ENCODE assay signal across 9 cellular contexts in genomic region chr14:77120771-77121743, GRCh38. TPM values are rescaled to one million over a fixed set of nuclear protein-coding genes. Genes with fewer than 3 reads are reported as not detected.
DNase-seq lines count a peak whose midpoint lies in the region; ATAC-seq, FAIRE-seq and TF ChIP-seq lines count a peak whose summit lies in the region.
"Had no signal": no experiment of that assay in that cellular context is flagged by ENCODE, and none has a peak within 500 bp of the region (broad histone marks: within the 10 kb centered on the region; RNA-seq: fewer than 3 reads in every experiment).

No MANE protein-coding gene starts in this region.

- no peak overlapping the region for H3K4me3 ChIP-seq in HepG2 (replicated peaks in 1 of 3; ENCODE audit: insufficient read depth in 1 of 3, low read depth in 2 of 3, low read length in 3 of 3)

- ATAC-seq in GM18861 (IDR thresholded peaks at IDR 0.05; ENCODE audit: unreplicated experiment) (peak; percentile 69), HG02623 (IDR thresholded peaks at IDR 0.05; ENCODE audit: unreplicated experiment) (peak; percentile 83), HepG2 (no peak)
- ATAC-seq: Panc1 had no signal

- POLR2A ChIA-PET in HepG2 (lab: Yijun Ruan, JAX), result no interaction called here

- no peak for TF ChIP-seq RAD21 in HepG2 (CRISPR knock-in tag; IDR thresholded peaks at IDR 0.05)

- FAIRE-seq in HepG2 (lab: Jason Lieb, UNC), result peak; percentile 15

- no peaks in the 10 kb centered on the region for H4K20me1 ChIP-seq in HepG2 (ENCODE audit: insufficient read depth, low read length)

- TF ChIP-seq POLR2A in HepG2 (IDR thresholded peaks at IDR 0.05; ENCODE audit: insufficient read depth in 1 of 2, low read depth in 2 of 2, low read length in 2 of 2), result no peak

- H2AFZ ChIP-seq in HepG2 (ENCODE audit: low read length), result no peak overlapping the region

- no peak for TF ChIP-seq CTCF in HepG2 (CRISPR knock-in tag; IDR thresholded peaks at IDR 0.05)

- no peaks in the 10 kb centered on the region for H3K36me3 ChIP-seq in HepG2 (replicated peaks in 1 of 2; ENCODE audit: control insufficient read depth in 1 of 2, insufficient read depth in 2 of 2, low read length in 2 of 2)

- BruUV-seq in HepG2 (replicated peaks; lab: Mats Ljungman, UMichigan), result no TSS peak

- H3K27me3 ChIP-seq in HepG2 (ENCODE audit: control insufficient read depth in 1 of 2, insufficient read depth in 2 of 2, low read length in 2 of 2), result peaks cover 1 to 6% of the 10 kb centered on the region in 2 experiments; a peak in 2 of 5 replicates

- H3K9me3 ChIP-seq in HepG2 (ENCODE audit: low read length), result no peaks in the 10 kb centered on the region

- no peak for TF ChIP-seq EP300 in HepG2 (IDR thresholded peaks at IDR 0.05; ENCODE audit: low read depth in 2 of 2, low read length in 2 of 2)
- TF ChIP-seq EP300 in HepG2 (CRISPR knock-in tag; IDR thresholded peaks at IDR 0.05; ENCODE audit: borderline replicate concordance), result no peak

- H3K4me1 ChIP-seq in HepG2 (ENCODE audit: insufficient read depth, low read length), result peaks cover 32% of the 10 kb centered on the region

- DNase-seq in NCI-H1694 treated with DMSO at 0.1 percent for 48 hours (lab: John Stamatoyannopoulos, UW), result peak; percentile 99
- peak; percentile 39 for DNase-seq in activated T-helper 1 cell treated with Interleukin-2 at 50 U/mL for 16 hours (ENCODE audit: low read depth)
- no peak for DNase-seq in HepG2 (ENCODE audit: low spot score)
- DNase-seq in SK-N-DZ (ENCODE audit: low spot score), result no peak
- no peak for DNase-seq in posterior vena cava (ENCODE audit: low spot score)
- no peak for DNase-seq in KG1 (lab: John Stamatoyannopoulos, UW)

- H3K79me2 ChIP-seq in HepG2 (ENCODE audit: insufficient read depth, low read length), result no peaks in the 10 kb centered on the region

- no peak overlapping the region; the same call in 1 of the 2 replicates for H3K4me2 ChIP-seq in HepG2 (ENCODE audit: low read depth, low read length)

- in situ Hi-C loops in HepG2 (cut with HindIII; ENCODE audit: extremely low pct_ligation_motif_present, low pct_unique_long_range_greater_than_20kb), result no loop called here

- H3K27ac ChIP-seq in HepG2 (ENCODE audit: extremely low read length, insufficient read depth, low read length), result no peak overlapping the region

- intact Hi-C loops in HepG2 (cut with micrococcal nuclease; ENCODE audit: unreplicated experiment) (no loop called here), posterior vena cava (cut with DNase I) (no loop called here)

- no peak overlapping the region for H3K9ac ChIP-seq in HepG2 (ENCODE audit: insufficient read depth, low read depth, low read length)

- WGBS in HepG2 (ENCODE audit: low lambda C conversion rate), result 82% methylated on average over 9 of the region's 9 CpGs

- CTCF ChIA-PET in HepG2 (lab: Yijun Ruan, JAX; ENCODE audit: low intra/inter-chr PET ratio, low total read pairs), result no interaction called here

TF ChIP-seq in HepG2, 621 proteins besides CTCF, POLR2A, EP300 and RAD21 (continues in another document):
- TF ChIP-seq PAXIP1 (CRISPR knock-in tag; conservative IDR thresholded peaks at IDR 0.05), result no peak
- no peak for TF ChIP-seq ZNF234 (CRISPR knock-in tag; conservative IDR thresholded peaks at IDR 0.05)
- TF ChIP-seq ZNF260 (CRISPR knock-in tag; IDR thresholded peaks at IDR 0.05; ENCODE audit: borderline replicate concordance, low read depth), result no peak
- TF ChIP-seq E2F2 (CRISPR knock-in tag; IDR thresholded peaks at IDR 0.05; ENCODE audit: borderline replicate concordance), result no peak

RNA-seq across cellular contexts. Expression of gene ZDHHC22, which starts 20.5 kb away (rescaled TPM):
- total RNA-seq in HepG2 (2016; rRNA removed; fragmentation: Illumina TruSeq; extraction: Trizol), result not detected in 2 replicates
- not detected in 2 replicates for total RNA-seq in HepG2 (2016; cell fraction: cytosol; rRNA removed; fragmentation: Illumina TruSeq; extraction: Trizol; ENCODE audit: low read depth)
- total RNA-seq in HepG2 (2016; cell fraction: insoluble cytoplasmic fraction; rRNA removed; fragmentation: Illumina TruSeq; extraction: Trizol), result not detected in 2 replicates
- not detected in 2 replicates for total RNA-seq in HepG2 (2016; cell fraction: membrane; rRNA removed; fragmentation: Illumina TruSeq; extraction: Trizol)
- total RNA-seq in HepG2 (2016; cell fraction: nucleus; rRNA removed; fragmentation: Illumina TruSeq; extraction: Trizol), result not detected in 2 replicates
- polyA plus RNA-seq in HepG2 (2011; rRNA removed), result not detected in 2 replicates
- polyA plus RNA-seq in HepG2 (2011; cell fraction: cytosol; rRNA removed), result not detected in 2 replicates
- polyA plus RNA-seq in HepG2 (2011; cell fraction: nucleus; rRNA removed), result not detected in 2 replicates
- polyA plus RNA-seq in HepG2 (2012), result 0.04 TPM in 1 of 2 replicates, not detected in the other
- polyA plus RNA-seq in HepG2 (2016; cell fraction: cytosol; fragmentation: Illumina TruSeq; extraction: Trizol; ENCODE audit: low read depth), result not detected in 2 replicates
- not detected in 2 replicates for polyA plus RNA-seq in HepG2 (2016; cell fraction: insoluble cytoplasmic fraction; fragmentation: Illumina TruSeq; extraction: Trizol; ENCODE audit: low read depth)
- polyA plus RNA-seq in HepG2 (2016; cell fraction: membrane; fragmentation: Illumina TruSeq; extraction: Trizol; ENCODE audit: low read depth), result not detected in 2 replicates
- polyA plus RNA-seq in HepG2 (2016; cell fraction: nucleus; fragmentation: Illumina TruSeq; extraction: Trizol; ENCODE audit: insufficient read depth, low read depth), result not detected in 2 replicates
- polyA minus RNA-seq in HepG2 (2011; rRNA and poly(A)+ RNA removed; ENCODE audit: low replicate concordance), result not detected in 2 replicates
- polyA minus RNA-seq in HepG2 (2011; cell fraction: cytosol; rRNA and poly(A)+ RNA removed), result not detected in 2 replicates
- not detected in 2 replicates for polyA minus RNA-seq in HepG2 (2011; cell fraction: nucleus; rRNA and poly(A)+ RNA removed)
- polyA plus RNA-seq in SK-N-DZ (2014; cell fraction: cytosol; rRNA removed), result 1.6 and 3.5 TPM in 2 replicates
- 0.30 and 0.69 TPM in 2 replicates for polyA plus RNA-seq in SK-N-DZ (2014; cell fraction: nucleus; rRNA removed)
- total RNA-seq in posterior vena cava, result not detected

RNA-seq across cellular contexts. Expression of gene CIPC, which starts 23.0 kb away (rescaled TPM):
- total RNA-seq in HepG2 (2016; rRNA removed; fragmentation: Illumina TruSeq; extraction: Trizol), result 13.9 and 18.4 TPM in 2 replicates
- total RNA-seq in HepG2 (2016; cell fraction: cytosol; rRNA removed; fragmentation: Illumina TruSeq; extraction: Trizol; ENCODE audit: low read depth), result 1.6 and 1.7 TPM in 2 replicates
- 12.8 and 18.2 TPM in 2 replicates for total RNA-seq in HepG2 (2016; cell fraction: insoluble cytoplasmic fraction; rRNA removed; fragmentation: Illumina TruSeq; extraction: Trizol)
- total RNA-seq in HepG2 (2016; cell fraction: membrane; rRNA removed; fragmentation: Illumina TruSeq; extraction: Trizol), result 9.4 and 10.0 TPM in 2 replicates
- 8.0 and 10.3 TPM in 2 replicates for total RNA-seq in HepG2 (2016; cell fraction: nucleus; rRNA removed; fragmentation: Illumina TruSeq; extraction: Trizol)
- 6.0 and 7.6 TPM in 2 replicates for polyA plus RNA-seq in HepG2 (2011; rRNA removed)
- polyA plus RNA-seq in HepG2 (2011; cell fraction: cytosol; rRNA removed), result 4.8 and 5.6 TPM in 2 replicates
- polyA plus RNA-seq in HepG2 (2011; cell fraction: nucleus; rRNA removed), result 3.6 and 4.9 TPM in 2 replicates
- polyA plus RNA-seq in HepG2 (2012), result 4.0 and 4.3 TPM in 2 replicates
- 0.84 and 0.93 TPM in 2 replicates for polyA plus RNA-seq in HepG2 (2016; cell fraction: cytosol; fragmentation: Illumina TruSeq; extraction: Trizol; ENCODE audit: low read depth)
- polyA plus RNA-seq in HepG2 (2016; cell fraction: insoluble cytoplasmic fraction; fragmentation: Illumina TruSeq; extraction: Trizol; ENCODE audit: low read depth), result 12.4 and 12.8 TPM in 2 replicates
- 3.3 and 4.4 TPM in 2 replicates for polyA plus RNA-seq in HepG2 (2016; cell fraction: membrane; fragmentation: Illumina TruSeq; extraction: Trizol; ENCODE audit: low read depth)
- polyA plus RNA-seq in HepG2 (2016; cell fraction: nucleus; fragmentation: Illumina TruSeq; extraction: Trizol; ENCODE audit: insufficient read depth, low read depth), result 10.3 and 11.4 TPM in 2 replicates
- 11.9 and 19.0 TPM in 2 replicates for polyA minus RNA-seq in HepG2 (2011; rRNA and poly(A)+ RNA removed; ENCODE audit: low replicate concordance)
- polyA minus RNA-seq in HepG2 (2011; cell fraction: cytosol; rRNA and poly(A)+ RNA removed), result 6.0 and 6.7 TPM in 2 replicates
- polyA minus RNA-seq in HepG2 (2011; cell fraction: nucleus; rRNA and poly(A)+ RNA removed), result 5.9 and 7.2 TPM in 2 replicates
- 22.1 and 24.0 TPM in 2 replicates for polyA plus RNA-seq in SK-N-DZ (2014; cell fraction: cytosol; rRNA removed)
- 8.5 and 11.2 TPM in 2 replicates for polyA plus RNA-seq in SK-N-DZ (2014; cell fraction: nucleus; rRNA removed)
- total RNA-seq in posterior vena cava, result 10 to 100 TPM; 28.8 to 32.4 TPM

Comparison
In these comparisons a context has a peak if more than half of its experiments do, and no peak if none do; other contexts are left out.
1. DNase-seq: peak in NCI-H1694 treated with DMSO at 0.1 percent for 48 hours (single experiment) and activated T-helper 1 cell treated with Interleukin-2 at 50 U/mL for 16 hours (single experiment); none in HepG2 (single experiment), SK-N-DZ (single experiment), posterior vena cava (single experiment) and KG1 (single experiment).